9 cellular contexts compared by ENCODE assay signal in the genomic region with DNA sequence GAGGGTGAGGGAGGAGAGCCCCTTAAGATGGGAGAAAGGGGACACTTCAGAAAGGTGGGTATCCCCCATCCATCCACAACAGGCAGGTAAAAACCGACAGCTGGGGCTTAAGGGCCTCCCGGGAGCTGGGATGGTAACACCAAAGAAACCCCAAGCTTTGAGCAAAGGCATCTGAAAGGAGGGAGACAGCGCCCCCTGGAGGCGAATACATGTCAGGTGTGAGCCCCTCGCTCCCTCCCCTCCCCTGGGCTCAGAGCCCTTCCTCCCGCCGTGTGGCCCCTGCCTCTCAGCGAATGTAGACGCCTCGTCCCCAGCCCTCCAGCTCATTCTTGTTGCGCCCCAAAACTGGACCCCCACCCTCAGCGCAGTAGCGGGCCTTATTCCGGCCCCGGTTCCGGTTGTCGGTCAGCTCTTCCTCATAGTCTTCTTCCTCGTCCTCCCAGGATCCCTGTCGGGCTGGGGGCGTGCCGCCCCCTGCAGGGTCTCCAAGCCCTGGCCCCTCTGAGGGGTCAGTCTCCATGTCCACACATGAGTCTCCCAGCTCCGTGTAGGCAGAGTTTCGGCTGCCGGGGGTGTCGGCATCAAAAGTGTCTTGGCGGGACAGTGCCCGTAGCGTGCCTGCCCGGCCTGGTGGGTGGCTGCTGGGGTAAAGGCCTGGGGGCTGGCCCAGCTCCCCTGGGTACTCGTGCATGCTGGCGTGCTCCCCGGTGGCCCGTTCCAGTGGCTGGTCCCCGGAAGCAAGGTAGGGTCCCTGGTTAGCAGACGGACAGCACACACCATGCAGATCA. TPM values are rescaled to one million over a fixed set of nuclear protein-coding genes. Genes with fewer than 3 reads are reported as not detected.
A peak's percentile ranks its signal among the peaks of the same experiment; 100 is the strongest.
DNase-seq lines count a peak whose midpoint lies in the region; ATAC-seq and TF ChIP-seq lines count a peak whose summit lies in the region.
"Had no signal": no experiment of that assay in that cellular context is flagged by ENCODE, and none has a peak within 500 bp of the region (broad histone marks: within the 10 kb centered on the region; RNA-seq: fewer than 3 reads in every experiment).

No MANE protein-coding gene starts in this region.

- peaks cover 10% of the 10 kb centered on the region for H3K4me1 ChIP-seq in KMS-11 (ENCODE audit: low read depth, poor library complexity, severe bottlenecking)

- H3K27ac ChIP-seq in KMS-11 = no peak overlapping the region

- no peak overlapping the region for H2AFZ ChIP-seq in KMS-11 (ENCODE audit: low read depth)

- peaks cover 16% of the 10 kb centered on the region for H3K4me1 Mint-ChIP-seq in Calu3 (ENCODE audit: low read depth, unreplicated experiment)
- peaks cover 26% of the 10 kb centered on the region for H3K4me1 Mint-ChIP-seq in activated naive CD4-positive, alpha-beta T cell treated with anti-CD3 and anti-CD28 coated beads, Interleukin-2, amount 10 ng/mL, durations not matched to agents 7 days and 5 days

- ATAC-seq in HG03354 (IDR thresholded peaks at IDR 0.05; ENCODE audit: poor library complexity, severe bottlenecking, unreplicated experiment) = no peak
- no peak for ATAC-seq in HG02623 (IDR thresholded peaks at IDR 0.05; ENCODE audit: unreplicated experiment)

- H3K27me3 ChIP-seq in KMS-11 (ENCODE audit: insufficient read depth, low read depth) = no peaks in the 10 kb centered on the region

- TF ChIP-seq CTCF in Calu3 (IDR thresholded peaks at IDR 0.05; ENCODE audit: unreplicated experiment) (peak; percentile 100), KMS-11 (conservative IDR thresholded peaks at IDR 0.05; ENCODE audit: low read depth, low read length) (peak; percentile 92)

- H3K9me3 Mint-ChIP-seq in Calu3 (ENCODE audit: low read depth, unreplicated experiment) = no peaks in the 10 kb centered on the region
- H3K9me3 Mint-ChIP-seq in activated naive CD4-positive, alpha-beta T cell treated with anti-CD3 and anti-CD28 coated beads, Interleukin-2, amount 10 ng/mL, durations not matched to agents 7 days and 5 days = no peaks in the 10 kb centered on the region

- no peak overlapping the region for H3K4me3 Mint-ChIP-seq in Calu3 (ENCODE audit: low read depth, unreplicated experiment)
- no peak overlapping the region for H3K4me3 Mint-ChIP-seq in activated naive CD4-positive, alpha-beta T cell treated with anti-CD3 and anti-CD28 coated beads, Interleukin-2, amount 10 ng/mL, durations not matched to agents 7 days and 5 days

- CTCF ChIA-PET in Calu3 (lab: Charles Lee) = interaction anchor here (0.5 to 7.6 kb wide), 37 partner anchors 8 to 564 kb away, joined by 3 to 148 read pairs (median 4); partner anchors contain the start of genes ARL5C, MED1 and RPL19
- CTCF ChIA-PET in activated naive CD4-positive, alpha-beta T cell treated with anti-CD3 and anti-CD28 coated beads, Interleukin-2, amount 10 ng/mL, durations not matched to agents 7 days and 5 days (lab: Charles Lee) = interaction anchor here (0.6 to 7.5 kb wide), 34 partner anchors 8 to 413 kb away, joined by 3 to 121 read pairs (median 4); partner anchors contain the start of genes ARL5C and RPL19

- in situ Hi-C loops in SK-MEL-5 (cut with HindIII; ENCODE audit: low pct_unique_long_range_greater_than_20kb, low sequenced_read_pairs) = no loop called here

- DNase-seq in Calu3 (peak; percentile 92), SK-MEL-5 (ENCODE audit: low read depth, low spot score) (peak; percentile 77), head of caudate nucleus (peak in 41 of 42 donors; percentile 58 to 91 (median 79)), renal cortical epithelial cell (ENCODE audit: low read depth) (peak; percentile 19)
- DNase-seq in activated naive CD4-positive, alpha-beta T cell treated with anti-CD3 and anti-CD28 coated beads, Interleukin-2, amount 10 ng/mL, durations not matched to agents 7 days and 5 days = peak; percentile 86

- no peak overlapping the region for H3K4me3 ChIP-seq in KMS-11 (IDR thresholded peaks at IDR 0.05; ENCODE audit: insufficient read depth, low read depth, low read length)

- peaks cover 59% of the 10 kb centered on the region for H3K36me3 Mint-ChIP-seq in Calu3 (ENCODE audit: insufficient read depth, unreplicated experiment)
- H3K36me3 Mint-ChIP-seq in activated naive CD4-positive, alpha-beta T cell treated with anti-CD3 and anti-CD28 coated beads, Interleukin-2, amount 10 ng/mL, durations not matched to agents 7 days and 5 days = peaks cover 20% of the 10 kb centered on the region

- no peaks in the 10 kb centered on the region for H3K79me2 ChIP-seq in KMS-11 (ENCODE audit: insufficient read depth, low read depth)

- no peak overlapping the region for H3K9ac ChIP-seq in KMS-11

- H4K20me1 ChIP-seq in KMS-11 (ENCODE audit: insufficient read depth) = no peaks in the 10 kb centered on the region

- H3K36me3 ChIP-seq in KMS-11 (ENCODE audit: insufficient read depth) = no peaks in the 10 kb centered on the region

- BruUV-seq in Calu3 (replicated peaks; lab: Mats Ljungman, UMichigan) = no TSS peak

- intact Hi-C loops in Calu3 (cut with micrococcal nuclease; ENCODE audit: unreplicated experiment) = no loop called here
- intact Hi-C loops in head of caudate nucleus (cut with DNase I) = no loop called here

- H3K27me3 Mint-ChIP-seq in Calu3 (ENCODE audit: unreplicated experiment) = no peaks in the 10 kb centered on the region
- peaks cover 19% of the 10 kb centered on the region for H3K27me3 Mint-ChIP-seq in activated naive CD4-positive, alpha-beta T cell treated with anti-CD3 and anti-CD28 coated beads, Interleukin-2, amount 10 ng/mL, durations not matched to agents 7 days and 5 days

- H3K4me2 ChIP-seq in KMS-11 = no peak overlapping the region

- no peak overlapping the region for H3K27ac Mint-ChIP-seq in Calu3 (ENCODE audit: unreplicated experiment)
- H3K27ac Mint-ChIP-seq in activated naive CD4-positive, alpha-beta T cell treated with anti-CD3 and anti-CD28 coated beads, Interleukin-2, amount 10 ng/mL, durations not matched to agents 7 days and 5 days = peak overlapping the region; percentile 37

RNA-seq across cellular contexts. Expression of gene ARL5C, which starts 9.1 kb away (rescaled TPM):
- not detected in 2 replicates for total RNA-seq in Calu3 (2022)
- total RNA-seq in SK-MEL-5 (2014; rRNA removed; shearing (Covaris generic)) = not detected in 2 replicates
- not detected in 2 replicates for polyA plus RNA-seq in SK-MEL-5 (2015; cell fraction: cytosol; rRNA removed)
- not detected in 2 replicates for polyA plus RNA-seq in SK-MEL-5 (2015; cell fraction: nucleus; rRNA removed)
- total RNA-seq in renal cortical epithelial cell = not detected in 2 replicates
- total RNA-seq: T-helper 1 cell treated with Interleukin-12 subunit alpha and Interleukin-12 subunit beta and Interleukin-4 antibody, amounts not matched to agents 30 ng/mL and 1 ng/mL, for 36 hours had no signal

RNA-seq across cellular contexts. Expression of gene CACNB1, which starts 22.4 kb away (rescaled TPM):
- total RNA-seq in Calu3 (2022) (44.1 and 52.1 TPM in 2 replicates), renal cortical epithelial cell (4.3 and 5.4 TPM in 2 replicates)
- total RNA-seq in SK-MEL-5 (2014; rRNA removed; shearing (Covaris generic)) = 0.72 and 0.74 TPM in 2 replicates
- 1.7 and 2.1 TPM in 2 replicates for polyA plus RNA-seq in SK-MEL-5 (2015; cell fraction: cytosol; rRNA removed)
- 16.1 and 18.6 TPM in 2 replicates for polyA plus RNA-seq in SK-MEL-5 (2015; cell fraction: nucleus; rRNA removed)

RNA-seq across cellular contexts. Expression of gene PLXDC1, which starts 23.7 kb away (rescaled TPM):
- total RNA-seq in Calu3 (2022) (0.39 and 0.52 TPM in 2 replicates), renal cortical epithelial cell (not detected in 2 replicates)
- total RNA-seq in SK-MEL-5 (2014; rRNA removed; shearing (Covaris generic)) = 0.43 and 0.48 TPM in 2 replicates
- polyA plus RNA-seq in SK-MEL-5 (2015; cell fraction: cytosol; rRNA removed) = 0.10 and 0.42 TPM in 2 replicates
- 10.0 and 13.7 TPM in 2 replicates for polyA plus RNA-seq in SK-MEL-5 (2015; cell fraction: nucleus; rRNA removed)

RNA-seq across cellular contexts. Expression of gene RPL19, which starts 25.0 kb away (rescaled TPM):
- total RNA-seq in Calu3 (2022) (6,584 and 6,763 TPM in 2 replicates), renal cortical epithelial cell (1,714 and 1,811 TPM in 2 replicates)
- total RNA-seq in SK-MEL-5 (2014; rRNA removed; shearing (Covaris generic)) = 4,194 and 4,277 TPM in 2 replicates
- polyA plus RNA-seq in SK-MEL-5 (2015; cell fraction: cytosol; rRNA removed) = 2,792 and 3,357 TPM in 2 replicates
- polyA plus RNA-seq in SK-MEL-5 (2015; cell fraction: nucleus; rRNA removed) = 592 and 621 TPM in 2 replicates

RNA-seq across cellular contexts. Expression of gene STAC2, which starts 50.6 kb away (rescaled TPM):
- total RNA-seq in Calu3 (2022) (not detected in 2 replicates), renal cortical epithelial cell (44.7 TPM in 1 of 2 replicates, not detected in the other)
- not detected in 2 replicates for total RNA-seq in SK-MEL-5 (2014; rRNA removed; shearing (Covaris generic))
- polyA plus RNA-seq in SK-MEL-5 (2015; cell fraction: cytosol; rRNA removed) = not detected in 2 replicates
- not detected in 2 replicates for polyA plus RNA-seq in SK-MEL-5 (2015; cell fraction: nucleus; rRNA removed)
- total RNA-seq: T-helper 1 cell treated with Interleukin-12 subunit alpha and Interleukin-12 subunit beta and Interleukin-4 antibody, amounts not matched to agents 30 ng/mL and 1 ng/mL, for 36 hours had no signal

Comparison
In these comparisons a context has a peak if more than half of its experiments do, and no peak if none do; other contexts are left out.
1. DNase-seq: peak in every context shown above with its lines; median percentile 92 in Calu3; 86 in activated naive CD4-positive, alpha-beta T cell treated with anti-CD3 and anti-CD28 coated beads, Interleukin-2, amount 10 ng/mL, durations not matched to agents 7 days and 5 days; 79 in head of caudate nucleus; 77 in SK-MEL-5; 19 in renal cortical epithelial cell.